In genomic region chr15:87829651-87830050, GRCh38 we compare ENCODE assay signal across 26 cellular contexts.
A peak's percentile ranks its signal among the peaks of the same experiment; 100 is the strongest.
DNase-seq lines count a peak whose midpoint lies in the region; ATAC-seq, FAIRE-seq and TF ChIP-seq lines count a peak whose summit lies in the region.
"Had no signal": no experiment of that assay in that cellular context is flagged by ENCODE, and none has a peak within 500 bp of the region (broad histone marks: within the 10 kb centered on the region; RNA-seq: fewer than 3 reads in every experiment).

No MANE protein-coding gene starts in this region.

- no peak for TF ChIP-seq CTCF in HL-60 (IDR thresholded peaks at IDR 0.05; ENCODE audit: insufficient read depth, low read length)
- no peak for TF ChIP-seq CTCF in GM13977 (IDR thresholded peaks at IDR 0.05; ENCODE audit: extremely low read depth, insufficient read depth, missing control alignments)

- ATAC-seq in GM19324 (IDR thresholded peaks at IDR 0.05; ENCODE audit: low FRiP score, unreplicated experiment) (no peak), HG03520 (IDR thresholded peaks at IDR 0.05; ENCODE audit: unreplicated experiment) (no peak)
- ATAC-seq: HepG2, SK-N-SH treated with all-trans-retinoic acid at 6 μM for 48 hours had no signal

- H3K4me3 ChIP-seq in HL-60 (replicated peaks; ENCODE audit: insufficient read depth, low read length) = no peak overlapping the region
- H3K4me3 ChIP-seq: ascending aorta, dorsolateral prefrontal cortex, prostate gland, stomach, transverse colon had no signal

- in situ Hi-C loops in GM13977 (cut with MboI; ENCODE audit: low pct_unique_long_range_greater_than_20kb, low sequenced_read_pairs, unreplicated experiment) = no loop called here

- H3K27ac ChIP-seq in HL-60 (replicated peaks) = peak overlapping the region; percentile 67
- H3K27ac ChIP-seq: ascending aorta, dorsolateral prefrontal cortex, prostate gland, stomach, transverse colon had no signal

- no peaks in the 10 kb centered on the region for H3K27me3 ChIP-seq in HL-60 (ENCODE audit: insufficient read depth, poor library complexity, severe bottlenecking)
- H3K27me3 ChIP-seq: ascending aorta, stomach, transverse colon had no signal

- DNase-seq in A172 (ENCODE audit: low spot score) = peak; percentile 16
- peak; percentile 35 to 82 for DNase-seq in HL-60 (ENCODE audit: low read depth in 1 of 2, low spot score in 1 of 2)
- peak; percentile 35 for DNase-seq in SKM-1 (lab: John Stamatoyannopoulos, UW; ENCODE audit: unreplicated experiment)
- peak; percentile 3 for DNase-seq in globus pallidus (ENCODE audit: low spot score)
- DNase-seq in urothelium cell line (ENCODE audit: low spot score) = no peak
- DNase-seq in GM13977 (ENCODE audit: low spot score) = no peak
- DNase-seq: activated CD4-positive, alpha-beta T cell treated with anti-CD3 and anti-CD28 coated beads, Interleukin-2, amount 50 U/mL, for 48 hours; activated CD8-positive, alpha-beta memory T cell treated with anti-CD3 and anti-CD28 coated beads, Interleukin-2, amount 50 U/mL, for 48 hours; activated naive CD8-positive, alpha-beta T cell treated with anti-CD3 and anti-CD28 coated beads for 36 hours; DMS79; dorsolateral prefrontal cortex; H7; kidney; NCI-H1436; NCI-H524; stimulated activated CD8-positive, alpha-beta memory T cell treated with anti-CD3 and anti-CD28 coated beads, Interleukin-4, amount 100 ng/mL, for 48 hours; stomach; T-helper 9 cell; transverse colon had no signal

- no peak for FAIRE-seq in urothelium cell line (lab: Jason Lieb, UNC)
- FAIRE-seq: GM12891, HepG2, kidney had no signal

Comparison
In these comparisons a context has a peak if more than half of its experiments do, and no peak if none do; other contexts are left out.
1. DNase-seq: peak in A172 (single experiment), HL-60 (2 of 2), SKM-1 (single experiment) and globus pallidus (single experiment); none in urothelium cell line (single experiment) and GM13977 (single experiment).